1 cellular context compared by ENCODE assay signal in genomic region chr10:75189266-75190096, GRCh38.
TF ChIP-seq lines count a peak whose summit lies in the region.

No MANE protein-coding gene starts in this region.

TF ChIP-seq in A549, 52 proteins besides CTCF, POLR2A, EP300 and RAD21:
- TF ChIP-seq ZFP36 (IDR thresholded peaks at IDR 0.05; ENCODE audit: borderline replicate concordance, partially characterized antibody): no peak
- no peak for TF ChIP-seq USF2 (IDR thresholded peaks at IDR 0.05)
- no peak for TF ChIP-seq FOSL2 (IDR thresholded peaks at IDR 0.05)
- no peak for TF ChIP-seq FOSL2 (CRISPR knock-in tag; IDR thresholded peaks at IDR 0.05)
- no peak for TF ChIP-seq CBX8 (IDR thresholded peaks at IDR 0.05)
- no peak for TF ChIP-seq NFE2L2 (conservative IDR thresholded peaks at IDR 0.05; ENCODE audit: low read length)
- no peak for TF ChIP-seq CHD4 (IDR thresholded peaks at IDR 0.05; ENCODE audit: borderline replicate concordance)
- no peak for TF ChIP-seq RCOR1 (IDR thresholded peaks at IDR 0.05; ENCODE audit: low read depth, low read length)
- TF ChIP-seq RNF2 (IDR thresholded peaks at IDR 0.05; ENCODE audit: borderline replicate concordance, low read depth): no peak
- no peak for TF ChIP-seq SMC3 (IDR thresholded peaks at IDR 0.05)
- TF ChIP-seq HDAC2 (IDR thresholded peaks at IDR 0.05): no peak
- TF ChIP-seq TP53 (CRISPR knock-in tag; IDR thresholded peaks at IDR 0.05): no peak
